Comparison of ENCODE assay signal across 13 cellular contexts in genomic region chr7:25795824-25796235, GRCh38.
DNase-seq lines count a peak whose midpoint lies in the region; ATAC-seq, FAIRE-seq and TF ChIP-seq lines count a peak whose summit lies in the region.
"Had no signal": no experiment of that assay in that cellular context is flagged by ENCODE, and none has a peak within 500 bp of the region (broad histone marks: within the 10 kb centered on the region; RNA-seq: fewer than 3 reads in every experiment).

No MANE protein-coding gene starts in this region.

- no peak overlapping the region for H3K4me3 Mint-ChIP-seq in activated T-cell treated with anti-CD3 and anti-CD28 coated beads, Interleukin-2, amount 50 U/mL, for 24 hours
- H3K4me3 Mint-ChIP-seq: activated naive CD8-positive, alpha-beta T cell treated with anti-CD3 and anti-CD28 coated beads, Interleukin-2, amount 10 ng/mL, durations not matched to agents 7 days and 5 days; effector memory CD8-positive, alpha-beta T cell had no signal

- no peaks in the 10 kb centered on the region for H3K27me3 ChIP-seq in Panc1 (ENCODE audit: control insufficient read depth, insufficient read depth, low read length)
- no peaks in the 10 kb centered on the region for H3K27me3 ChIP-seq in small intestine (ENCODE audit: control insufficient read depth in 2 of 2, insufficient read depth in 2 of 2, low read length in 2 of 2)

- TF ChIP-seq CTCF in Panc1 (IDR thresholded peaks at IDR 0.05) (no peak), foreskin fibroblast (IDR thresholded peaks at IDR 0.05; ENCODE audit: low read depth, low read length) (no peak), OCI-LY7 (conservative IDR thresholded peaks at IDR 0.05; ENCODE audit: low read length) (no peak)

- no peak overlapping the region for H3K27ac ChIP-seq in Panc1 (ENCODE audit: low read length)
- no peak overlapping the region for H3K27ac ChIP-seq in small intestine (ENCODE audit: low read depth in 1 of 2, low read length in 1 of 2)
- no peak overlapping the region for H3K27ac ChIP-seq in OCI-LY7 (ENCODE audit: low read depth, low read length, poor library complexity, severe bottlenecking)
- H3K27ac ChIP-seq: RWPE1 had no signal

- no peaks in the 10 kb centered on the region for H3K79me2 ChIP-seq in OCI-LY7 (ENCODE audit: insufficient read depth, low read depth, low read length)

- no peak overlapping the region for H3K4me2 ChIP-seq in OCI-LY7 (ENCODE audit: low read length)

- H3K36me3 ChIP-seq in Panc1 (ENCODE audit: control insufficient read depth, insufficient read depth, low read length), result no peaks in the 10 kb centered on the region
- H3K36me3 ChIP-seq in small intestine (ENCODE audit: control insufficient read depth in 2 of 2, insufficient read depth in 2 of 2, low read length in 2 of 2), result no peaks in the 10 kb centered on the region
- no peaks in the 10 kb centered on the region for H3K36me3 ChIP-seq in OCI-LY7 (ENCODE audit: insufficient read depth, low read length)

- BruUV-seq in Panc1 (replicated peaks; lab: Mats Ljungman, UMichigan), result no TSS peak
- BruUV-seq in OCI-LY7 (replicated peaks; lab: Mats Ljungman, UMichigan), result no TSS peak

- in situ Hi-C loops in Panc1 (cut with HindIII; ENCODE audit: low pct_unique_long_range_greater_than_20kb, low sequenced_read_pairs), result no loop called here

- H3K9me2 ChIP-seq in OCI-LY7 (ENCODE audit: insufficient read depth, low read length), result no peaks in the 10 kb centered on the region

- H3K27ac Mint-ChIP-seq in activated T-cell treated with anti-CD3 and anti-CD28 coated beads, Interleukin-2, amount 50 U/mL, for 24 hours, result no peak overlapping the region
- H3K27ac Mint-ChIP-seq: activated naive CD8-positive, alpha-beta T cell treated with anti-CD3 and anti-CD28 coated beads, Interleukin-2, amount 10 ng/mL, durations not matched to agents 7 days and 5 days; effector memory CD8-positive, alpha-beta T cell had no signal

- H3K4me1 Mint-ChIP-seq in activated T-cell treated with anti-CD3 and anti-CD28 coated beads, Interleukin-2, amount 50 U/mL, for 24 hours (ENCODE audit: low read depth), result no peaks in the 10 kb centered on the region
- H3K4me1 Mint-ChIP-seq: activated naive CD8-positive, alpha-beta T cell treated with anti-CD3 and anti-CD28 coated beads, Interleukin-2, amount 10 ng/mL, durations not matched to agents 7 days and 5 days had no signal

- peak; percentile 26 for DNase-seq in ELR (ENCODE audit: low read depth)
- DNase-seq in Panc1 (ENCODE audit: low read depth, low spot score), result no peak
- DNase-seq in foreskin fibroblast, result peak; percentile 33 to 39
- DNase-seq in small intestine, result peak; percentile 1
- no peak for DNase-seq in OCI-LY7 (ENCODE audit: low spot score)
- DNase-seq in activated T-cell treated with anti-CD3 and anti-CD28 coated beads, Interleukin-2, amount 50 U/mL, for 24 hours, result no peak
- DNase-seq: activated naive CD8-positive, alpha-beta T cell treated with anti-CD3 and anti-CD28 coated beads, Interleukin-2, amount 10 ng/mL, durations not matched to agents 7 days and 5 days; effector memory CD8-positive, alpha-beta T cell; NCI-H446 treated with DMSO at 0.1 percent for 48 hours had no signal

- peak overlapping the region; percentile 3 to 27; a peak in 3 of 4 replicates for H3K4me3 ChIP-seq in Panc1 (ENCODE audit: low read depth in 2 of 2, low read length in 2 of 2)
- peak overlapping the region in 1 of 2 donors; percentile 38 for H3K4me3 ChIP-seq in foreskin fibroblast (ENCODE audit: low read depth in 1 of 2, low read length in 2 of 2)
- H3K4me3 ChIP-seq in small intestine (ENCODE audit: low read depth in 1 of 2, low read length in 2 of 2), result no peak overlapping the region
- H3K4me3 ChIP-seq in OCI-LY7 (ENCODE audit: low read depth, low read length, poor library complexity, severe bottlenecking), result no peak overlapping the region

- H3K36me3 Mint-ChIP-seq in activated T-cell treated with anti-CD3 and anti-CD28 coated beads, Interleukin-2, amount 50 U/mL, for 24 hours (ENCODE audit: low read depth), result no peaks in the 10 kb centered on the region
- H3K36me3 Mint-ChIP-seq: activated naive CD8-positive, alpha-beta T cell treated with anti-CD3 and anti-CD28 coated beads, Interleukin-2, amount 10 ng/mL, durations not matched to agents 7 days and 5 days had no signal

- CTCF ChIA-PET in Panc1 (lab: Charles Lee) (interaction anchor here (0.5 kb wide), 1 partner anchor 43 kb away, joined by 3 read pairs; no protein-coding TSS in a partner anchor), OCI-LY7 (lab: Charles Lee; ENCODE audit: unreplicated experiment) (no interaction called here)

- no peak overlapping the region for H2AFZ ChIP-seq in OCI-LY7 (ENCODE audit: low read length)

- H3K9me3 ChIP-seq in Panc1 (ENCODE audit: control insufficient read depth, insufficient read depth, low read depth, low read length) (no peaks in the 10 kb centered on the region), small intestine (ENCODE audit: control insufficient read depth, low read depth) (no peaks in the 10 kb centered on the region), OCI-LY7 (ENCODE audit: low read length) (no peaks in the 10 kb centered on the region; the same call in 1 of the 2 replicates)

- no peaks in the 10 kb centered on the region for H3K9me3 Mint-ChIP-seq in activated T-cell treated with anti-CD3 and anti-CD28 coated beads, Interleukin-2, amount 50 U/mL, for 24 hours
- H3K9me3 Mint-ChIP-seq: activated naive CD8-positive, alpha-beta T cell treated with anti-CD3 and anti-CD28 coated beads, Interleukin-2, amount 10 ng/mL, durations not matched to agents 7 days and 5 days; effector memory CD8-positive, alpha-beta T cell had no signal

- POLR2A ChIA-PET in Panc1 (lab: Charles Lee), result no interaction called here
- POLR2A ChIA-PET in OCI-LY7 (lab: Charles Lee), result no interaction called here

- WGBS in small intestine, 3 donors, result 28 to 58% (median 54%) methylated on average over 2 of the region's 2 CpGs

- peaks cover 27% of the 10 kb centered on the region for H3K27me3 Mint-ChIP-seq in activated T-cell treated with anti-CD3 and anti-CD28 coated beads, Interleukin-2, amount 50 U/mL, for 24 hours

- no peak for FAIRE-seq in small intestine (lab: Jason Lieb, UNC)
- FAIRE-seq: GM12891 had no signal

- intact Hi-C loops in Panc1 (cut with micrococcal nuclease; ENCODE audit: unreplicated experiment) (no loop called here), OCI-LY7 (cut with micrococcal nuclease; ENCODE audit: unreplicated experiment) (no loop called here)

- H3K4me1 ChIP-seq in Panc1 (ENCODE audit: control insufficient read depth, insufficient read depth, low read length), result no peaks in the 10 kb centered on the region
- no peaks in the 10 kb centered on the region for H3K4me1 ChIP-seq in small intestine (ENCODE audit: control insufficient read depth in 2 of 2, insufficient read depth in 1 of 2, low read depth in 1 of 2, low read length in 1 of 2)
- H3K4me1 ChIP-seq in OCI-LY7 (ENCODE audit: insufficient read depth, low read length, poor library complexity, severe bottlenecking), result no peaks in the 10 kb centered on the region

- H4K20me1 ChIP-seq in OCI-LY7 (ENCODE audit: insufficient read depth, low read length), result no peaks in the 10 kb centered on the region

- 0 out of 2 replicates have a peak, but pooled peaks have one; percentile 51 for ATAC-seq in Panc1
- ATAC-seq in GM21576 (IDR thresholded peaks at IDR 0.05; ENCODE audit: unreplicated experiment), result no peak
- no peak for ATAC-seq in GM21526 (IDR thresholded peaks at IDR 0.05; ENCODE audit: low FRiP score, unreplicated experiment)
- ATAC-seq: effector memory CD8-positive, alpha-beta T cell had no signal

Comparison
In these comparisons a context has a peak if more than half of its experiments do, and no peak if none do; other contexts are left out.
1. DNase-seq: peak in ELR (single experiment), foreskin fibroblast (2 of 2) and small intestine (single experiment); none in Panc1 (single experiment), OCI-LY7 (single experiment) and activated T-cell treated with anti-CD3 and anti-CD28 coated beads, Interleukin-2, amount 50 U/mL, for 24 hours (single experiment).
2. H3K4me3 ChIP-seq: peak in Panc1 (2 of 2); none in small intestine (0 of 2) and OCI-LY7 (single experiment).